ENCODE assay signal across 18 cellular contexts in the genomic region with DNA sequence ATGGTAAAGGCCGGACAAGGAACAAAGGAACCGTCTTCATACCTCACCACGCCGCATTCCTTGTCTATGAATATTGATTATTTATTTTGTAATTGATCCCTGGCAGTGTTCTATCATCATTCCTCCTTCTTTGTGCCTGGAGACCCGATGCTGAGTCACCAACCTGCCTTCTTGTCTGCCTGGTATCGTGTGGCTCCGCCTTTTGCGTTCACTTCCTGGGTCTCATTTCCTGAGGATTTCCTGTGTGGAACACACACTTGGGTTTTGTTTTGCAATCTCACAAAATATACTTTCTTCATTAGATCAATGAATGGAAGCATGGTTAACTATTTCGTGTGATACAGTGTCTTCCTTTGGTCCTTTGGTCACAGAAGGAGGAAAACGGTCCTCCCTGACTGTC.
DNase-seq lines count a peak whose midpoint lies in the region; ATAC-seq, FAIRE-seq and TF ChIP-seq lines count a peak whose summit lies in the region.
"Had no signal": no experiment of that assay in that cellular context is flagged by ENCODE, and none has a peak within 500 bp of the region (broad histone marks: within the 10 kb centered on the region; RNA-seq: fewer than 3 reads in every experiment).

No MANE protein-coding gene starts in this region.

- ATAC-seq in T-helper 17 cell (peak; percentile 74), GM21786 (IDR thresholded peaks at IDR 0.05; ENCODE audit: unreplicated experiment) (no peak), GM18870 (IDR thresholded peaks at IDR 0.05; ENCODE audit: unreplicated experiment) (no peak)
- ATAC-seq: sciatic nerve; SK-N-SH treated with all-trans-retinoic acid at 6 μM for 48 hours; stimulated activated naive CD8-positive, alpha-beta T cell treated with anti-CD3 and anti-CD28 coated beads, Interleukin-15, amount 100 ng/mL, for 72 hours had no signal

- H3K23me2 ChIP-seq in H1 (ENCODE audit: low read depth, low read length) = 0 out of 2 replicates have a peak, but pooled peaks cover 4% of the 10 kb centered on the region

- H3K36me3 ChIP-seq in BLaER1 (no peaks in the 10 kb centered on the region), H1 (ENCODE audit: control insufficient read depth in 2 of 4, insufficient read depth in 4 of 4, low read length in 3 of 4) (no peaks in the 10 kb centered on the region), spleen (no peaks in the 10 kb centered on the region)
- H3K36me3 ChIP-seq: tibial artery had no signal

- no peak overlapping the region for H3K4ac ChIP-seq in H1 (replicated peaks; ENCODE audit: insufficient read length, low read depth, low read length)

- H3K4me3 Mint-ChIP-seq in T-helper 17 cell = no peak overlapping the region
- H3K4me3 Mint-ChIP-seq: H9; stimulated activated naive CD8-positive, alpha-beta T cell treated with anti-CD3 and anti-CD28 coated beads, Interleukin-15, amount 100 ng/mL, for 72 hours had no signal

- peak overlapping the region; percentile 51 for H3K4me2 ChIP-seq in BLaER1
- no peak overlapping the region for H3K4me2 ChIP-seq in H1 (ENCODE audit: insufficient read depth in 1 of 2, low read depth in 2 of 2, low read length in 2 of 2)

- H4K5ac ChIP-seq in H1 (ENCODE audit: insufficient read length, low read depth, low read length) = no peak overlapping the region

- no peaks in the 10 kb centered on the region for H3K79me2 ChIP-seq in H1 (ENCODE audit: control insufficient read depth in 1 of 2, insufficient read depth in 2 of 2, low read length in 2 of 2)

- no peak for TF ChIP-seq EP300 in H1 (IDR thresholded peaks at IDR 0.05; ENCODE audit: borderline replicate concordance in 1 of 2, low read depth in 2 of 2, low read length in 2 of 2)

- H2BK12ac ChIP-seq in H1 (ENCODE audit: low read depth, low read length) = no peak overlapping the region

- H3K4me1 ChIP-seq in BLaER1 (peaks cover 41% of the 10 kb centered on the region), H1 (replicated peaks in 1 of 4; ENCODE audit: control insufficient read depth in 3 of 4, insufficient read depth in 4 of 4, low read length in 3 of 4) (no peaks in the 10 kb centered on the region), spleen (peaks cover 0 to 17% (median 0%) of the 10 kb centered on the region in 6 donors)
- H3K4me1 ChIP-seq: tibial artery had no signal

- TF ChIP-seq POLR2A in H1 (IDR thresholded peaks at IDR 0.05; ENCODE audit: control extremely low read depth in 1 of 2, low read depth in 2 of 2, low read length in 2 of 2) (no peak), spleen (IDR thresholded peaks at IDR 0.05) (no peak)

- H3K27ac ChIP-seq in BLaER1 (no peak overlapping the region; the same call in 1 of the 2 replicates), H1 (ENCODE audit: low read depth, low read length) (no peak overlapping the region), spleen (no peak overlapping the region)
- H3K27ac ChIP-seq: tibial artery had no signal

- no peak for TF ChIP-seq RAD21 in H1 (IDR thresholded peaks at IDR 0.05 in 1 of 2, conservative IDR thresholded peaks at IDR 0.05 in 1 of 2; ENCODE audit: low read depth in 2 of 2, low read length in 2 of 2)

- no peak overlapping the region for H4K8ac ChIP-seq in H1 (ENCODE audit: extremely low read depth, insufficient read depth, low read length)

- H3K9ac ChIP-seq in BLaER1 (no peak overlapping the region), H1 (replicated peaks in 1 of 4; ENCODE audit: extremely low read depth in 1 of 4, low read depth in 3 of 4, low read length in 3 of 4) (no peak overlapping the region)

- no peak overlapping the region for H3K27ac Mint-ChIP-seq in T-helper 17 cell
- H3K27ac Mint-ChIP-seq: H9 had no signal

- H4K20me1 ChIP-seq in BLaER1 = no peaks in the 10 kb centered on the region
- peaks cover 0 to 2% of the 10 kb centered on the region in 2 experiments for H4K20me1 ChIP-seq in H1 (replicated peaks in 1 of 2; ENCODE audit: control insufficient read depth in 1 of 2, insufficient read depth in 2 of 2, low read length in 2 of 2)

- peaks cover 23% of the 10 kb centered on the region for H3K9me3 ChIP-seq in BLaER1
- no peaks in the 10 kb centered on the region for H3K9me3 ChIP-seq in T-helper 17 cell (ENCODE audit: control insufficient read depth, low read length, poor library complexity, severe bottlenecking)
- H3K9me3 ChIP-seq in H1 (ENCODE audit: insufficient read depth in 2 of 2, low read depth in 1 of 2, low read length in 1 of 2) = no peaks in the 10 kb centered on the region; a peak in 1 of 4 replicates
- no peaks in the 10 kb centered on the region for H3K9me3 ChIP-seq in spleen
- H3K9me3 ChIP-seq: tibial artery had no signal

- no peak for FAIRE-seq in H1 (lab: Jason Lieb, UNC)
- FAIRE-seq: kidney had no signal

- POLR2A ChIA-PET in H1 (lab: Charles Lee; ENCODE audit: partially characterized antibody) = no interaction called here

- H2BK15ac ChIP-seq in H1 (ENCODE audit: low read length) = no peak overlapping the region

- H3K56ac ChIP-seq in H1 (replicated peaks; ENCODE audit: insufficient read length, low read depth, low read length) = no peak overlapping the region

- no peak overlapping the region for H2BK5ac ChIP-seq in H1 (ENCODE audit: low read depth, low read length)

- H3K36me3 Mint-ChIP-seq in T-helper 17 cell (ENCODE audit: low read depth) = no peaks in the 10 kb centered on the region

- H2BK20ac ChIP-seq in H1 (ENCODE audit: low read length) = no peak overlapping the region

- no peak overlapping the region for H3K18ac ChIP-seq in H1 (ENCODE audit: extremely low read depth, low read length)

- H3K4me1 Mint-ChIP-seq in T-helper 17 cell = peaks cover 15% of the 10 kb centered on the region

- H3K79me1 ChIP-seq in H1 (ENCODE audit: low read depth, low read length) = no peaks in the 10 kb centered on the region; the same call in 1 of the 2 replicates

- peak overlapping the region; percentile 58; the same call in 1 of the 2 replicates for H2AK5ac ChIP-seq in H1 (ENCODE audit: low read depth, low read length)

- no peak overlapping the region for H2AFZ ChIP-seq in H1 (ENCODE audit: low read length)

- CTCF ChIA-PET in H1 (lab: Charles Lee; ENCODE audit: partially characterized antibody) = interaction anchor here (0.6 to 6.7 kb wide), 11 partner anchors 10 to 140 kb away, joined by 3 to 41 read pairs (median 3); no protein-coding TSS in a partner anchor

- no peak overlapping the region for H3K23ac ChIP-seq in H1 (ENCODE audit: insufficient read length)

- DNase-seq in Daoy (ENCODE audit: low read depth) (peak; percentile 27), T-helper 17 cell (no peak), H1 (ENCODE audit: low read depth in 1 of 2, low spot score in 2 of 2) (no peak), spleen (no peak), DMS 273 treated with DMSO at 0.1 percent for 48 hours (lab: John Stamatoyannopoulos, UW) (no peak)
- DNase-seq: activated CD4-positive, alpha-beta T cell treated with anti-CD3 and anti-CD28 coated beads, Interleukin-2, amount 50 U/mL, for 1 hour; activated effector memory CD4-positive, alpha-beta T cell treated with anti-CD3 and anti-CD28 coated beads, Interleukin-2, amount 50 U/mL, for 16 hours; midbrain; T1000; tibial artery had no signal

- no peaks in the 10 kb centered on the region for H3K27me3 ChIP-seq in BLaER1
- H3K27me3 ChIP-seq in H1 (replicated peaks in 1 of 4; ENCODE audit: control insufficient read depth in 3 of 4, extremely low read depth in 1 of 4, insufficient read depth in 3 of 4, low read length in 3 of 4) = peaks cover 0 to 3% (median under 1%) of the 10 kb centered on the region in 4 experiments; a peak in 2 of 7 replicates
- peaks cover 0 to 5% (median 0%) of the 10 kb centered on the region in 7 donors for H3K27me3 ChIP-seq in spleen (replicated peaks in 1 of 7)

- intact Hi-C loops in spleen (cut with DNase I; ENCODE audit: low total_unique reads) = no loop called here

- 84% methylated on average over 10 of the region's 10 CpGs; no CpG with 5 or more reads in 1 of the 2 experiments for WGBS in H1 (ENCODE audit: extremely low coverage in 1 of 2, insufficient coverage in 1 of 2, insufficient read length in 1 of 2, insufficient replicate concordance in 2 of 2, low coverage in 1 of 2, low lambda C conversion rate in 2 of 2, missing lambda C conversion rate in 1 of 2), 2 experiments
- 54 to 69% (median 64%) methylated on average over 10 of the region's 10 CpGs for WGBS in spleen, 5 donors

- no peak overlapping the region for H3K4me3 ChIP-seq in BLaER1
- H3K4me3 ChIP-seq in H1 (ENCODE audit: extremely low read depth in 1 of 4, insufficient read depth in 2 of 4, low read depth in 3 of 4, low read length in 4 of 4) = no peak overlapping the region
- H3K4me3 ChIP-seq in spleen = no peak overlapping the region
- H3K4me3 ChIP-seq: tibial artery had no signal

- H3K27me3 Mint-ChIP-seq in T-helper 17 cell = no peaks in the 10 kb centered on the region
- H3K27me3 Mint-ChIP-seq: stimulated activated naive CD8-positive, alpha-beta T cell treated with anti-CD3 and anti-CD28 coated beads, Interleukin-15, amount 100 ng/mL, for 72 hours had no signal

- H4K91ac ChIP-seq in H1 (replicated peaks; ENCODE audit: insufficient read length, low read length) = no peak overlapping the region

- H2BK120ac ChIP-seq in H1 (replicated peaks; ENCODE audit: low read depth, low read length) = no peak overlapping the region

- no peak overlapping the region for H3K14ac ChIP-seq in H1 (ENCODE audit: insufficient read length)

- no peak for TF ChIP-seq CTCF in H1 (IDR thresholded peaks at IDR 0.05; ENCODE audit: control extremely low read depth in 1 of 3, insufficient read depth in 1 of 3, low read depth in 1 of 3, low read length in 3 of 3)
- TF ChIP-seq CTCF in spleen (IDR thresholded peaks at IDR 0.05 in 8 of 11, conservative IDR thresholded peaks at IDR 0.05 in 3 of 11) = no peak

TF ChIP-seq in H1, 55 proteins besides CTCF, POLR2A, EP300 and RAD21 (continues in another document):
- TF ChIP-seq CREB1 (IDR thresholded peaks at IDR 0.05) (no peak), CBX5 (IDR thresholded peaks at IDR 0.05; ENCODE audit: low read depth, low read length) (no peak), SRF (IDR thresholded peaks at IDR 0.05; ENCODE audit: low read depth, low read length) (no peak), KDM5A (IDR thresholded peaks at IDR 0.05; ENCODE audit: low read length) (no peak), POU5F1 (IDR thresholded peaks at IDR 0.05; ENCODE audit: low read depth, low read length) (no peak), NRF1 (IDR thresholded peaks at IDR 0.05; ENCODE audit: low read depth, low read length) (no peak), SIN3A (conservative IDR thresholded peaks at IDR 0.05 in 1 of 2, IDR thresholded peaks at IDR 0.05 in 1 of 2; ENCODE audit: low read depth in 1 of 2, low read length in 2 of 2) (no peak), HDAC2 (IDR thresholded peaks at IDR 0.05; ENCODE audit: borderline replicate concordance in 1 of 2, low read depth in 2 of 2, low read length in 2 of 2) (no peak), SIX5 (IDR thresholded peaks at IDR 0.05; ENCODE audit: low read depth, low read length) (no peak), JUND (IDR thresholded peaks at IDR 0.05; ENCODE audit: low read length) (no peak)
- TF ChIP-seq, protein P1, sequence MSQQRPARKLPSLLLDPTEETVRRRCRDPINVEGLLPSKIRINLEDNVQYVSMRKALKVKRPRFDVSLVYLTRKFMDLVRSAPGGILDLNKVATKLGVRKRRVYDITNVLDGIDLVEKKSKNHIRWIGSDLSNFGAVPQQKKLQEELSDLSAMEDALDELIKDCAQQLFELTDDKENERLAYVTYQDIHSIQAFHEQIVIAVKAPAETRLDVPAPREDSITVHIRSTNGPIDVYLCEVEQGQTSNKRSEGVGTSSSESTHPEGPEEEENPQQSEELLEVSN (IDR thresholded peaks at IDR 0.05) = no peak
